7 cellular contexts compared by ENCODE assay signal in genomic region chr20:347317-347639, GRCh38. TPM values are rescaled to one million over a fixed set of nuclear protein-coding genes. Genes with fewer than 3 reads are reported as not detected.
DNase-seq lines count a peak whose midpoint lies in the region; ATAC-seq, FAIRE-seq and TF ChIP-seq lines count a peak whose summit lies in the region.

No MANE protein-coding gene starts in this region.

- WGBS in psoas muscle, 3 donors, result 1% methylated on average over 16 to 19 of the region's 19 CpGs

- intact Hi-C loops in psoas muscle (cut with DNase I), result no loop called here

- peak overlapping the region; percentile 92 for H3K9ac ChIP-seq in OCI-LY1 (ENCODE audit: low read length)

- ATAC-seq in GM21619 (IDR thresholded peaks at IDR 0.05; ENCODE audit: unreplicated experiment) (peak; percentile 1), psoas muscle (no peak), HG03342 (IDR thresholded peaks at IDR 0.05; ENCODE audit: unreplicated experiment) (no peak)

- H3K27me3 ChIP-seq in OCI-LY1 (ENCODE audit: insufficient read depth, low read length), result no peaks in the 10 kb centered on the region
- H3K27me3 ChIP-seq in psoas muscle (ENCODE audit: insufficient read depth in 3 of 3, low read length in 2 of 3), result peaks cover 0 to 2% (median 0%) of the 10 kb centered on the region in 3 donors

- H3K27ac ChIP-seq in OCI-LY1 (ENCODE audit: low read depth, low read length, poor library complexity, severe bottlenecking) (peak overlapping the region; percentile 81), psoas muscle (peak overlapping the region; percentile 71)

- H3K4me3 ChIP-seq in OCI-LY1 (ENCODE audit: low read depth, low read length, poor library complexity, severe bottlenecking) (peak overlapping the region; percentile 90), epithelial cell of proximal tubule (ENCODE audit: low read depth, low read length) (peak overlapping the region; percentile 69), psoas muscle (peak overlapping the region; percentile 83)

- no peak for TF ChIP-seq POLR2A in H54 (IDR thresholded peaks at IDR 0.05; ENCODE audit: low read depth, low read length)

- H4K20me1 ChIP-seq in OCI-LY1 (ENCODE audit: insufficient read depth, low read length), result no peaks in the 10 kb centered on the region

- H3F3A ChIP-seq in OCI-LY1 (ENCODE audit: insufficient read depth, low read length), result no peaks in the 10 kb centered on the region

- H3K4me1 ChIP-seq in OCI-LY1 (ENCODE audit: insufficient read depth, low read length, severe bottlenecking) (peaks cover 13% of the 10 kb centered on the region), psoas muscle (no peaks in the 10 kb centered on the region)

- peak overlapping the region; percentile 82 for H3K4me2 ChIP-seq in OCI-LY1 (ENCODE audit: low read length)

- H3K9me2 ChIP-seq in OCI-LY1 (ENCODE audit: low read depth, low read length), result no peaks in the 10 kb centered on the region

- H3K9me3 ChIP-seq in OCI-LY1 (ENCODE audit: low read length), result no peaks in the 10 kb centered on the region
- H3K9me3 ChIP-seq in psoas muscle, result no peaks in the 10 kb centered on the region

- H3K36me3 ChIP-seq in OCI-LY1 (ENCODE audit: insufficient read depth, low read length) (peaks cover 9% of the 10 kb centered on the region), psoas muscle (ENCODE audit: insufficient read depth in 1 of 2, low read depth in 1 of 2) (no peaks in the 10 kb centered on the region)

- DNase-seq in epithelial cell of proximal tubule (ENCODE audit: low read depth) (no peak), psoas muscle (no peak), LoVo (ENCODE audit: low spot score) (no peak), H54 (ENCODE audit: insufficient read length, low spot score) (no peak)

- no peak for FAIRE-seq in H54 (lab: Jason Lieb, UNC)

- no peak for TF ChIP-seq CTCF in OCI-LY1 (IDR thresholded peaks at IDR 0.05; ENCODE audit: low read length)
- no peak for TF ChIP-seq CTCF in epithelial cell of proximal tubule (conservative IDR thresholded peaks at IDR 0.05; ENCODE audit: low read depth, low read length)
- no peak for TF ChIP-seq CTCF in psoas muscle (IDR thresholded peaks at IDR 0.05)

- no peak overlapping the region for H2AFZ ChIP-seq in OCI-LY1 (ENCODE audit: low read length)

- no peaks in the 10 kb centered on the region for H3K79me2 ChIP-seq in OCI-LY1 (ENCODE audit: insufficient read depth, low read length)

RNA-seq across cellular contexts. Expression of gene NRSN2, which starts 0.4 kb away (rescaled TPM):
- total RNA-seq in epithelial cell of proximal tubule (49.1 and 52.4 TPM in 2 replicates), psoas muscle (1 to 10 TPM; 3.0 to 5.0 (median 3.9) TPM)
- 1 to 10 TPM; 1.6 to 3.4 (median 3.1) TPM for polyA plus RNA-seq in psoas muscle

RNA-seq across cellular contexts. Expression of gene SOX12, which starts 21.9 kb away (rescaled TPM):
- total RNA-seq in epithelial cell of proximal tubule (7.9 and 10.1 TPM in 2 replicates), psoas muscle (1 to 10 TPM; 1.2 to 5.7 (median 5.2) TPM)
- polyA plus RNA-seq in psoas muscle, result 1 to 10 TPM; 1.9 to 3.6 (median 2.3) TPM

RNA-seq across cellular contexts. Expression of gene TRIB3, which starts 33.3 kb away (rescaled TPM):
- 78.8 and 112 TPM in 2 replicates for total RNA-seq in epithelial cell of proximal tubule
- 1 to 10 TPM in 3 of 4 donors, under 1 TPM in 1; 0.78 to 7.7 (median 2.5) TPM for total RNA-seq in psoas muscle
- polyA plus RNA-seq in psoas muscle, result 10 to 100 TPM in 1 of 3 donors, 1 to 10 TPM in 1, under 1 TPM in 1; 0.74 to 16.3 (median 2.1) TPM

RNA-seq across cellular contexts. Expression of gene ZCCHC3, which starts 49.9 kb away (rescaled TPM):
- 12.4 and 20.3 TPM in 2 replicates for total RNA-seq in epithelial cell of proximal tubule
- 10 to 100 TPM in 1 of 4 donors, 1 to 10 TPM in 3; 9.3 to 10.2 (median 9.5) TPM for total RNA-seq in psoas muscle
- polyA plus RNA-seq in psoas muscle, result 1 to 10 TPM; 6.8 to 8.4 (median 7.9) TPM

RNA-seq across cellular contexts. Expression of gene C20orf96, which starts 56.7 kb away (rescaled TPM):
- 1.7 and 3.9 TPM in 2 replicates for total RNA-seq in epithelial cell of proximal tubule
- 1 to 10 TPM; 1.0 to 2.1 (median 1.5) TPM for total RNA-seq in psoas muscle
- 1 to 10 TPM; 1.3 to 2.1 (median 1.9) TPM for polyA plus RNA-seq in psoas muscle
